Comparison of ENCODE assay signal across 32 cellular contexts in the genomic region with DNA sequence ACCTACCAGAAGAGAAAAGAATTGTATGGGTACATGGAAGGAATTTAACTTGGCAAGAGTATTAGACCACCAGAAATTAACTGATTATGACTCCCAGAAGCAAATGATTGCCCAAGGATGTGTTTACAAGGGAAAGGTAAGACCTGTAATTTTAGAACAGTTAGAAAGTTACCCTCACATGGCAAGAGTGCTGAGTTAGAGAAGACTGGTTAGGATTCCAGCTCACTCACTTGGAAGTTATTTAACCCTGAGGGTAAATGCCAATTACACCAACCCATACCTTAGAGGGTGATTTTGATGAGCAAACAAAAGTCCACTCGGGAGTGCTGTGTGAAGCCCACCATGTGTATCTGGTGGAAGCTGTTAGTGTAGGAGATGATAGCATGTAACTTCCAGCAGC.
"Had no signal": no experiment of that assay in that cellular context is flagged by ENCODE, and none has a peak within 500 bp of the region (broad histone marks: within the 10 kb centered on the region; RNA-seq: fewer than 3 reads in every experiment).

No MANE protein-coding gene starts in this region.

- H3K27me3 Mint-ChIP-seq: activated naive CD8-positive, alpha-beta T cell treated with anti-CD3 and anti-CD28 coated beads, Interleukin-2, amount 50 U/mL, for 24 hours had no signal

- H3K4me3 ChIP-seq: PC-9, SJCRH30, SK-N-MC had no signal

- H3K4me3 Mint-ChIP-seq: activated CD8-positive, alpha-beta T cell treated with anti-CD3 and anti-CD28 coated beads for 36 hours; activated naive CD4-positive, alpha-beta T cell treated with anti-CD3 and anti-CD28 coated beads, Interleukin-2, amount 10 ng/mL, durations not matched to agents 7 days and 5 days; activated naive CD8-positive, alpha-beta T cell; activated naive CD8-positive, alpha-beta T cell treated with anti-CD3 and anti-CD28 coated beads, Interleukin-2, amount 50 U/mL, for 24 hours; activated T-cell treated with anti-CD3 and anti-CD28 coated beads, Interleukin-2, amount 50 U/mL, for 24 hours had no signal

- H3K27ac ChIP-seq: brain microvascular endothelial cell, PC-9, RWPE1, SJCRH30, SK-N-MC, WERI-Rb-1 had no signal

- H3K36me3 Mint-ChIP-seq: activated naive CD4-positive, alpha-beta T cell treated with anti-CD3 and anti-CD28 coated beads, Interleukin-2, amount 10 ng/mL, durations not matched to agents 7 days and 5 days; activated naive CD8-positive, alpha-beta T cell had no signal

- H3K9me3 Mint-ChIP-seq: activated CD8-positive, alpha-beta T cell treated with anti-CD3 and anti-CD28 coated beads for 36 hours; activated naive CD4-positive, alpha-beta T cell treated with anti-CD3 and anti-CD28 coated beads, Interleukin-2, amount 10 ng/mL, durations not matched to agents 7 days and 5 days; activated naive CD8-positive, alpha-beta T cell treated with anti-CD3 and anti-CD28 coated beads, Interleukin-2, amount 50 U/mL, for 24 hours; activated T-cell treated with anti-CD3 and anti-CD28 coated beads, Interleukin-2, amount 50 U/mL, for 24 hours had no signal

- H3K4me1 ChIP-seq: SJCRH30 had no signal

- H3K36me3 ChIP-seq: brain microvascular endothelial cell, SJCRH30, WERI-Rb-1 had no signal

- FAIRE-seq: RCC 7860 had no signal

- DNase-seq: activated CD4-positive, alpha-beta T cell treated with anti-CD3 and anti-CD28 coated beads for 1 hour; activated CD4-positive, alpha-beta T cell treated with anti-CD3 and anti-CD28 coated beads for 48 hours; activated CD4-positive, CD25-positive, alpha-beta regulatory T cell; activated CD8-positive, alpha-beta T cell treated with anti-CD3 and anti-CD28 coated beads for 36 hours; activated effector memory CD4-positive, alpha-beta T cell treated with Interleukin-2 at 50 U/mL for 16 hours; activated naive CD4-positive, alpha-beta T cell treated with anti-CD3 and anti-CD28 coated beads, Interleukin-2, amount 10 ng/mL, durations not matched to agents 7 days and 5 days; activated naive CD8-positive, alpha-beta T cell treated with anti-CD3 and anti-CD28 coated beads, Interleukin-2, amount 50 U/mL, for 24 hours; activated T-cell treated with anti-CD3 and anti-CD28 coated beads, Interleukin-2, amount 50 U/mL, for 24 hours; amniotic stem cell; aorta; brain microvascular endothelial cell; cerebellar nuclear complex; Kasumi-1; KG1; MM.1S; MV-4-11; NCI-H1092; NCI-H1436 treated with DMSO at 0.1 percent for 48 hours; NCI-H1694 treated with DMSO at 0.1 percent for 48 hours; NCI-H2029; NCI-H510A; NCI-H526; NCI-H748 treated with DMSO at 0.1 percent for 48 hours; PC-9; Right ventricle myocardium superior; SJCRH30; T1000; WERI-Rb-1 had no signal

- H3K27ac Mint-ChIP-seq: activated CD8-positive, alpha-beta T cell treated with anti-CD3 and anti-CD28 coated beads for 36 hours; activated naive CD4-positive, alpha-beta T cell treated with anti-CD3 and anti-CD28 coated beads, Interleukin-2, amount 10 ng/mL, durations not matched to agents 7 days and 5 days; activated naive CD8-positive, alpha-beta T cell; activated naive CD8-positive, alpha-beta T cell treated with anti-CD3 and anti-CD28 coated beads, Interleukin-2, amount 50 U/mL, for 24 hours; activated T-cell treated with anti-CD3 and anti-CD28 coated beads, Interleukin-2, amount 50 U/mL, for 24 hours had no signal

- H3K27me3 ChIP-seq: brain microvascular endothelial cell, SJCRH30 had no signal

- H3K4me2 ChIP-seq: PC-9 had no signal

- H3K4me1 Mint-ChIP-seq: activated naive CD4-positive, alpha-beta T cell treated with anti-CD3 and anti-CD28 coated beads, Interleukin-2, amount 10 ng/mL, durations not matched to agents 7 days and 5 days; activated naive CD8-positive, alpha-beta T cell treated with anti-CD3 and anti-CD28 coated beads, Interleukin-2, amount 50 U/mL, for 24 hours had no signal

- ATAC-seq: activated CD8-positive, alpha-beta T cell treated with anti-CD3 and anti-CD28 coated beads for 36 hours; activated naive CD8-positive, alpha-beta T cell treated with anti-CD3 and anti-CD28 coated beads, Interleukin-2, amount 50 U/mL, for 24 hours had no signal
